1 cellular context compared by ENCODE assay signal in the genomic region with DNA sequence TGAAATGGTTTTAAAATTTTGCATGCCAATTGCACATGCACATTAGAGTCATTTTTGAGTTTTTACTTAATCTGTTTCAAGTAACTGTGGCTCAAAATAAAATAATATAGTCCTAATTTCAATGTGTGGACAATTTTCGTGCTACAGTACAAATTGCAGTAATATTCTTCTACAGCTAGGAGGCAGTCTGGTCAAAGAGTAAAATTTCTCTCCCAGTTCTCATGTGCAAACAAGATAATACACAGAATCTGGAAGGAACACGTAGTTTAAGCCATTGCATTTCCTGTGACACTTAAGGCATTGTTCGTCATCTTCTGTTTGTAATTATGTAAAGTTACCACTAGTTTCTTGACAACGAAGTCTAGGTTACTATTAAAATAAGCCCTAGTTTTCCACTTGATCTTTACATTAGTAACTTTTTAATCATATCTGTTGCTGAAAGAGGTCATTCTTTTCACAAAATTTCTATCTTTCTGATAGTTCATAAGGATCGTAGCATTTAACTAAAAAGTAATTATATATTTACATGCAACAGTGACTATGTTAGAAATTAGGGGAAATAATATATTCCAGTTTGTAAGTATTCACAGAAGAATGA.
TF ChIP-seq lines count a peak whose summit lies in the region.

No MANE protein-coding gene starts in this region.

TF ChIP-seq in K562, 482 proteins besides CTCF, POLR2A, EP300 and RAD21 (continued from another document):
- TF ChIP-seq ZNF212 (CRISPR knock-in tag; IDR thresholded peaks at IDR 0.05) (no peak), CTBP1 (IDR thresholded peaks at IDR 0.05; ENCODE audit: borderline replicate concordance) (no peak), RCOR1 (IDR thresholded peaks at IDR 0.05; ENCODE audit: borderline replicate concordance in 1 of 2, low read depth in 2 of 2, low read length in 2 of 2) (no peak), MTA2 (IDR thresholded peaks at IDR 0.05; ENCODE audit: low read depth) (no peak), SMC3 (conservative IDR thresholded peaks at IDR 0.05; ENCODE audit: insufficient read depth, low read depth, low read length) (0 out of 2 replicates have a peak, but pooled peaks have one; percentile 30), FOXA3 (CRISPR knock-in tag; conservative IDR thresholded peaks at IDR 0.05 in 1 of 2, IDR thresholded peaks at IDR 0.05 in 1 of 2) (peak; percentile 11 to 84; a peak in 1 of 4 replicates), KAT2B (IDR thresholded peaks at IDR 0.05; ENCODE audit: low read depth, low read length) (no peak), E4F1 (CRISPR knock-in tag; IDR thresholded peaks at IDR 0.05; ENCODE audit: borderline replicate concordance) (no peak), AFF1 (IDR thresholded peaks at IDR 0.05; ENCODE audit: low read depth in 1 of 2, partially characterized antibody in 2 of 2) (no peak), CHD1 (IDR thresholded peaks at IDR 0.05; ENCODE audit: low read length) (no peak), PHTF2 (CRISPR knock-in tag; IDR thresholded peaks at IDR 0.05) (no peak), KLF16 (IDR thresholded peaks at IDR 0.05) (no peak), HNRNPH1 (optimal IDR thresholded peaks at IDR 0.05; ENCODE audit: low read depth, low read length) (no peak), ZNF23 (CRISPR knock-in tag; IDR thresholded peaks at IDR 0.05) (no peak), NCOA4 (IDR thresholded peaks at IDR 0.05; ENCODE audit: partially characterized antibody) (no peak)
- TF ChIP-seq, protein P1, sequence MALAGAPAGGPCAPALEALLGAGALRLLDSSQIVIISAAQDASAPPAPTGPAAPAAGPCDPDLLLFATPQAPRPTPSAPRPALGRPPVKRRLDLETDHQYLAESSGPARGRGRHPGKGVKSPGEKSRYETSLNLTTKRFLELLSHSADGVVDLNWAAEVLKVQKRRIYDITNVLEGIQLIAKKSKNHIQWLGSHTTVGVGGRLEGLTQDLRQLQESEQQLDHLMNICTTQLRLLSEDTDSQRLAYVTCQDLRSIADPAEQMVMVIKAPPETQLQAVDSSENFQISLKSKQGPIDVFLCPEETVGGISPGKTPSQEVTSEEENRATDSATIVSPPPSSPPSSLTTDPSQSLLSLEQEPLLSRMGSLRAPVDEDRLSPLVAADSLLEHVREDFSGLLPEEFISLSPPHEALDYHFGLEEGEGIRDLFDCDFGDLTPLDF (CRISPR knock-in tag; IDR thresholded peaks at IDR 0.05) = no peak
